In genomic region chr7:142866361-142867096, GRCh38 we compare ENCODE assay signal across 8 cellular contexts. TPM values are rescaled to one million over a fixed set of nuclear protein-coding genes. Genes with fewer than 3 reads are reported as not detected.
DNase-seq lines count a peak whose midpoint lies in the region; ATAC-seq and TF ChIP-seq lines count a peak whose summit lies in the region.

No MANE protein-coding gene starts in this region.

- TF ChIP-seq CTCF in epithelial cell of esophagus (IDR thresholded peaks at IDR 0.05; ENCODE audit: insufficient read depth, low read depth, low read length, missing control alignments) (peak; percentile 63), osteocyte (IDR thresholded peaks at IDR 0.05) (peak; percentile 43)

- no peak overlapping the region for H3K27ac Mint-ChIP-seq in osteocyte (ENCODE audit: unreplicated experiment)

- H3K4me3 ChIP-seq in epithelial cell of esophagus (ENCODE audit: low read length): no peak overlapping the region

- no peaks in the 10 kb centered on the region for H3K9me3 Mint-ChIP-seq in osteocyte (ENCODE audit: unreplicated experiment)

- H3K27me3 Mint-ChIP-seq in osteocyte (ENCODE audit: unreplicated experiment): peaks cover 1% of the 10 kb centered on the region

- no peak overlapping the region for H3K4me3 Mint-ChIP-seq in osteocyte (ENCODE audit: unreplicated experiment)

- H3K36me3 Mint-ChIP-seq in osteocyte (ENCODE audit: unreplicated experiment): no peaks in the 10 kb centered on the region

- ATAC-seq in GM19351 (IDR thresholded peaks at IDR 0.05; ENCODE audit: unreplicated experiment): no peak

- DNase-seq in stimulated activated CD4-positive, alpha-beta T cell treated with anti-CD3 and anti-CD28 coated beads, Interleukin-15, amount 100 ng/mL, for 24 hours: peak; percentile 17
- DNase-seq in stimulated activated CD4-positive, alpha-beta T cell treated with anti-CD3 and anti-CD28 coated beads, Interleukin-4, amount 100 ng/mL, for 24 hours: no peak
- DNase-seq in OCI-M1 (lab: John Stamatoyannopoulos, UW) (peak; percentile 37), epithelial cell of esophagus (ENCODE audit: low read depth) (no peak), osteocyte (ENCODE audit: extremely low spot score, unreplicated experiment) (no peak), posterior vena cava (ENCODE audit: low spot score) (no peak), NCI-H510A (lab: John Stamatoyannopoulos, UW) (no peak)

- H3K4me1 Mint-ChIP-seq in osteocyte (ENCODE audit: unreplicated experiment): no peaks in the 10 kb centered on the region

- intact Hi-C loops in posterior vena cava (cut with DNase I): loop anchor here in 1 of 2 donors (5.0 to 10.0 kb wide), 2 partner anchors 128 to 984 kb away; no protein-coding TSS in a partner anchor

RNA-seq across cellular contexts. Expression of gene EPHB6, which starts 11.7 kb away (rescaled TPM):
- 13.7 and 14.7 TPM in 2 replicates for total RNA-seq in osteocyte
- 10 to 100 TPM; 11.9 to 33.5 TPM for total RNA-seq in posterior vena cava

RNA-seq across cellular contexts. Expression of gene TRPV6, which starts 19.0 kb away (rescaled TPM):
- total RNA-seq in osteocyte (not detected in 2 replicates), posterior vena cava (not detected)

Comparison
In these comparisons a context has a peak if more than half of its experiments do, and no peak if none do; other contexts are left out.
1. DNase-seq: peak in stimulated activated CD4-positive, alpha-beta T cell treated with anti-CD3 and anti-CD28 coated beads, Interleukin-15, amount 100 ng/mL, for 24 hours (single experiment) and OCI-M1 (single experiment); none in stimulated activated CD4-positive, alpha-beta T cell treated with anti-CD3 and anti-CD28 coated beads, Interleukin-4, amount 100 ng/mL, for 24 hours (single experiment), epithelial cell of esophagus (single experiment), osteocyte (single experiment), posterior vena cava (single experiment) and NCI-H510A (single experiment).